9 cellular contexts compared by ENCODE assay signal in the genomic region with DNA sequence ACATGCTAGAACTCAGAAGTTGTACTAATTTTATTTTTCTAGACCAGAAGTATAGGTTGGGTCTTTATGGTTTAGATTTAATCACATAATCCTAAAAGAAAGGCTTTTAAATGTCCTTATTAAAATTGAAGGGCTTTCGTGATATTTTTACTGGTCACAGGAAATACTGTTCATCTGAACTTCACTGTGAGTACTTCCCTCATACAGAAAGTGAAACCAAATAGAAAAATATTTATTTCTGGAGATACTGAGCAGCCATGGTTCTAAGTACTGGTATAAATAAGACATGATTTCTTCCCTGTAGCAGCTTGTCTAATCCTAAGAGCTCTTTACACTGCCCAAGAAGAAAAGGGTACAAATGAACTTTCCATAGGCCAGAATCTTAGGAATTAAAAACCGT. TPM values are rescaled to one million over a fixed set of nuclear protein-coding genes. Genes with fewer than 3 reads are reported as not detected.
DNase-seq lines count a peak whose midpoint lies in the region; ATAC-seq, FAIRE-seq and TF ChIP-seq lines count a peak whose summit lies in the region.
"Had no signal": no experiment of that assay in that cellular context is flagged by ENCODE, and none has a peak within 500 bp of the region (broad histone marks: within the 10 kb centered on the region; RNA-seq: fewer than 3 reads in every experiment).

No MANE protein-coding gene starts in this region.

- peak overlapping the region; percentile 89 for H3K4me3 Mint-ChIP-seq in activated naive CD4-positive, alpha-beta T cell treated with anti-CD3 and anti-CD28 coated beads, Interleukin-2, amount 50 U/mL, for 24 hours

- no peaks in the 10 kb centered on the region for H3K9me3 Mint-ChIP-seq in activated naive CD4-positive, alpha-beta T cell treated with anti-CD3 and anti-CD28 coated beads, Interleukin-2, amount 50 U/mL, for 24 hours

- H3K4me3 ChIP-seq in adipocyte (ENCODE audit: low read length): peak overlapping the region; percentile 96
- peak overlapping the region; percentile 43 to 73 (median 50) for H3K4me3 ChIP-seq in tibial nerve
- H3K4me3 ChIP-seq: cardiac muscle cell had no signal

- no peaks in the 10 kb centered on the region for H3K27me3 Mint-ChIP-seq in activated naive CD4-positive, alpha-beta T cell treated with anti-CD3 and anti-CD28 coated beads, Interleukin-2, amount 50 U/mL, for 24 hours

- 6 to 7% methylated on average over 2 of the region's 2 CpGs for WGBS in tibial nerve, 2 donors

- H3K4me1 Mint-ChIP-seq in activated naive CD4-positive, alpha-beta T cell treated with anti-CD3 and anti-CD28 coated beads, Interleukin-2, amount 50 U/mL, for 24 hours: peaks cover 56% of the 10 kb centered on the region

- H3K27ac Mint-ChIP-seq in activated naive CD4-positive, alpha-beta T cell treated with anti-CD3 and anti-CD28 coated beads, Interleukin-2, amount 50 U/mL, for 24 hours: peak overlapping the region; percentile 99

- no peak for FAIRE-seq in H54 (lab: Jason Lieb, UNC)

- H3K9me3 ChIP-seq in adipocyte (ENCODE audit: control insufficient read depth, low read length) (no peaks in the 10 kb centered on the region), tibial nerve (no peaks in the 10 kb centered on the region)

- H3K36me3 Mint-ChIP-seq in activated naive CD4-positive, alpha-beta T cell treated with anti-CD3 and anti-CD28 coated beads, Interleukin-2, amount 50 U/mL, for 24 hours: peaks cover 8% of the 10 kb centered on the region

- no peak for TF ChIP-seq CTCF in tibial nerve (IDR thresholded peaks at IDR 0.05)

- peaks cover 44% of the 10 kb centered on the region for H3K4me1 ChIP-seq in adipocyte (ENCODE audit: control insufficient read depth, insufficient read depth, low read length)
- H3K4me1 ChIP-seq in tibial nerve: peaks cover 0 to 68% (median 36%) of the 10 kb centered on the region in 4 donors

- no peak for TF ChIP-seq POLR2A in tibial nerve (IDR thresholded peaks at IDR 0.05)
- no peak for TF ChIP-seq POLR2A in H54 (IDR thresholded peaks at IDR 0.05; ENCODE audit: low read depth, low read length)

- DNase-seq in activated naive CD4-positive, alpha-beta T cell treated with Interleukin-2 at 50 U/mL for 16 hours: no peak
- DNase-seq in KG1 (lab: John Stamatoyannopoulos, UW): peak; percentile 28
- peak; percentile 72 for DNase-seq in adipocyte (ENCODE audit: low read depth)
- DNase-seq in left lobe of liver (ENCODE audit: low spot score): no peak
- no peak for DNase-seq in tibial nerve (ENCODE audit: low spot score in 2 of 2)
- DNase-seq in H54 (ENCODE audit: insufficient read length, low spot score): no peak

- no peak for TF ChIP-seq EP300 in tibial nerve (IDR thresholded peaks at IDR 0.05)

- peaks cover 8% of the 10 kb centered on the region for H3K36me3 ChIP-seq in adipocyte (ENCODE audit: control insufficient read depth, insufficient read depth, low read length, severe bottlenecking)
- no peaks in the 10 kb centered on the region for H3K36me3 ChIP-seq in tibial nerve
- H3K36me3 ChIP-seq: cardiac muscle cell had no signal

- ATAC-seq in left lobe of liver (peak; percentile 26), HG03457 (IDR thresholded peaks at IDR 0.05; ENCODE audit: unreplicated experiment) (no peak)

- peak overlapping the region; percentile 24 to 94 (median 88) for H3K27ac ChIP-seq in tibial nerve
- H3K27ac ChIP-seq: cardiac muscle cell had no signal

- H3K27me3 ChIP-seq in adipocyte (replicated peaks; ENCODE audit: control insufficient read depth, insufficient read depth, low read length) (no peaks in the 10 kb centered on the region), tibial nerve (no peaks in the 10 kb centered on the region)

- H3K9ac ChIP-seq in adipocyte (ENCODE audit: low read length): peak overlapping the region; percentile 91

RNA-seq across cellular contexts. Expression of a gene that starts 2.0 kb away (rescaled TPM):
- 12.4 TPM for total RNA-seq in left lobe of liver
- 10 to 100 TPM; 59.6 to 83.1 (median 73.7) TPM for total RNA-seq in tibial nerve

Comparison
In these comparisons a context has a peak if more than half of its experiments do, and no peak if none do; other contexts are left out.
1. DNase-seq: peak in KG1 (single experiment) and adipocyte (single experiment); none in activated naive CD4-positive, alpha-beta T cell treated with Interleukin-2 at 50 U/mL for 16 hours (single experiment), left lobe of liver (single experiment), tibial nerve (0 of 2) and H54 (single experiment).